In genomic region chr2:178917555-178917954, GRCh38 we compare ENCODE assay signal across 18 cellular contexts.
"Had no signal": no experiment of that assay in that cellular context is flagged by ENCODE, and none has a peak within 500 bp of the region (broad histone marks: within the 10 kb centered on the region; RNA-seq: fewer than 3 reads in every experiment).

No MANE protein-coding gene starts in this region.

- ATAC-seq: gastrocnemius medialis, left ventricle myocardium superior, natural killer cell had no signal

- DNase-seq: activated CD4-positive, alpha-beta T cell treated with anti-CD3 and anti-CD28 coated beads for 1 hour; activated CD8-positive, alpha-beta memory T cell treated with anti-CD3 and anti-CD28 coated beads, Interleukin-2, amount 50 U/mL, for 4 hours; activated naive CD4-positive, alpha-beta T cell treated with Interleukin-2 at 50 U/mL for 16 hours; activated naive CD8-positive, alpha-beta T cell treated with anti-CD3 and anti-CD28 coated beads for 36 hours; activated T-cell treated with anti-CD3 and anti-CD28 coated beads, Interleukin-2, amount 50 U/mL, for 24 hours; endodermal cell; esophagus squamous epithelium; gastrocnemius medialis; hippocampal formation; kidney glomerular epithelial cell; left ventricle myocardium superior; mammary epithelial cell; natural killer cell; ovary; spleen; stimulated activated CD4-positive, alpha-beta T cell treated with anti-CD3 and anti-CD28 coated beads, Interleukin-4, amount 100 ng/mL, for 1 hour; stimulated activated naive CD4-positive, alpha-beta T cell; T-helper 9 cell had no signal
